Comparison of ENCODE assay signal across 8 cellular contexts in genomic region chr10:125719173-125720001, GRCh38. TPM values are rescaled to one million over a fixed set of nuclear protein-coding genes. Genes with fewer than 3 reads are reported as not detected.
DNase-seq lines count a peak whose midpoint lies in the region; ATAC-seq and TF ChIP-seq lines count a peak whose summit lies in the region.

Gene EDRF1, plus strand, starts transcription at chr10:125719709. Its CDS starts 99 bp downstream, at chr10:125719808.

- peaks cover 34% of the 10 kb centered on the region for H3K4me1 Mint-ChIP-seq in activated T-cell treated with anti-CD3 and anti-CD28 coated beads, Interleukin-2, amount 50 U/mL, for 24 hours (ENCODE audit: low read depth)

- WGBS in esophagus, 2 donors = 0% methylated on average over 72 of the region's 72 CpGs

- peak within 1 kb of the TSS; percentile 72 to 94 for H3K4me3 ChIP-seq in esophagus (ENCODE audit: low read depth in 1 of 2, low read length in 2 of 2)
- H3K4me3 ChIP-seq in mucosa of stomach (ENCODE audit: low read length) = peak within 1 kb of the TSS; percentile 86

- H3K27ac ChIP-seq in esophagus (ENCODE audit: low read depth in 2 of 2, low read length in 1 of 2) = peak within 1 kb of the TSS; percentile 92 to 94

- peak within 1 kb of the TSS; percentile 93 for H3K9ac ChIP-seq in mucosa of stomach (ENCODE audit: low read length)

- in situ Hi-C loops in KBM-7 (cut with MboI; ENCODE audit: low pct_unique_long_range_greater_than_20kb, low sequenced_read_pairs) = no loop called here

- H3K36me3 ChIP-seq in esophagus (ENCODE audit: control insufficient read depth in 2 of 2, insufficient read depth in 2 of 2, low read length in 1 of 2) (peaks cover 0 to 3% of the 10 kb centered on the region in 2 donors), mucosa of stomach (ENCODE audit: control insufficient read depth, insufficient read depth, low read length) (no peaks in the 10 kb centered on the region)

- no peaks in the 10 kb centered on the region for H3K9me3 Mint-ChIP-seq in activated T-cell treated with anti-CD3 and anti-CD28 coated beads, Interleukin-2, amount 50 U/mL, for 24 hours

- H3K9me3 ChIP-seq in esophagus (ENCODE audit: control insufficient read depth in 2 of 2, insufficient read depth in 1 of 2, low read depth in 1 of 2, low read length in 1 of 2) = no peaks in the 10 kb centered on the region
- H3K9me3 ChIP-seq in mucosa of stomach (ENCODE audit: control insufficient read depth, low read length) = no peaks in the 10 kb centered on the region

- ATAC-seq in GM21717 (IDR thresholded peaks at IDR 0.05; ENCODE audit: unreplicated experiment) = peak; percentile 93

- peak within 1 kb of the TSS; percentile 92 for H3K4me3 Mint-ChIP-seq in activated T-cell treated with anti-CD3 and anti-CD28 coated beads, Interleukin-2, amount 50 U/mL, for 24 hours

- peaks cover 51% of the 10 kb centered on the region for H3K36me3 Mint-ChIP-seq in activated T-cell treated with anti-CD3 and anti-CD28 coated beads, Interleukin-2, amount 50 U/mL, for 24 hours (ENCODE audit: low read depth)

- no peaks in the 10 kb centered on the region for H3K27me3 ChIP-seq in esophagus (ENCODE audit: control insufficient read depth in 1 of 2, insufficient read depth in 2 of 2, low read length in 2 of 2)
- no peaks in the 10 kb centered on the region for H3K27me3 ChIP-seq in mucosa of stomach (ENCODE audit: control insufficient read depth, insufficient read depth, low read length)

- DNase-seq in DMS153 treated with DMSO at 0.1 percent for 48 hours (lab: John Stamatoyannopoulos, UW; ENCODE audit: unreplicated experiment) (peak; percentile 97), KBM-7 (peak; percentile 98)
- DNase-seq in activated T-cell treated with anti-CD3 and anti-CD28 coated beads, Interleukin-2, amount 50 U/mL, for 24 hours = peak; percentile 99
- DNase-seq in stimulated activated CD8-positive, alpha-beta memory T cell treated with anti-CD3 and anti-CD28 coated beads, Interleukin-7, amount 100 ng/mL, for 1 hour (ENCODE audit: low read depth in 2 of 2) = peak; percentile 97 to 98

- peaks cover 0 to 2% of the 10 kb centered on the region in 2 donors for H3K4me1 ChIP-seq in esophagus (ENCODE audit: control insufficient read depth in 2 of 2, insufficient read depth in 2 of 2, low read length in 1 of 2)
- no peaks in the 10 kb centered on the region for H3K4me1 ChIP-seq in mucosa of stomach (ENCODE audit: control insufficient read depth, insufficient read depth, low read length)

- H3K27ac Mint-ChIP-seq in activated T-cell treated with anti-CD3 and anti-CD28 coated beads, Interleukin-2, amount 50 U/mL, for 24 hours = peak within 1 kb of the TSS; percentile 99

- no peaks in the 10 kb centered on the region for H3K27me3 Mint-ChIP-seq in activated T-cell treated with anti-CD3 and anti-CD28 coated beads, Interleukin-2, amount 50 U/mL, for 24 hours

TF ChIP-seq in PFSK-1, 5 proteins besides CTCF, POLR2A, EP300 and RAD21:
- TF ChIP-seq TAF1 (IDR thresholded peaks at IDR 0.05; ENCODE audit: borderline replicate concordance, insufficient read depth, low read length) (no peak; the same call in 1 of the 2 replicates), SIN3A (IDR thresholded peaks at IDR 0.05; ENCODE audit: borderline replicate concordance, insufficient read depth, low read length) (peak; percentile 83; the same call in 1 of the 2 replicates), REST (IDR thresholded peaks at IDR 0.05; ENCODE audit: insufficient read depth in 1 of 2, low read depth in 2 of 2, low read length in 2 of 2) (no peak), POLR2AphosphoS5 (IDR thresholded peaks at IDR 0.05; ENCODE audit: low read depth, low read length) (peak; percentile 82)

RNA-seq across cellular contexts. Expression of gene EDRF1, which starts in this region (rescaled TPM):
- polyA plus RNA-seq in PFSK-1 (2012; ENCODE audit: insufficient read length, low read depth) = 6.8 TPM
- 10 to 100 TPM in 1 of 2 donors, 1 to 10 TPM in 1; 8.2 to 14.6 TPM for polyA plus RNA-seq in esophagus

Comparison
In these comparisons a context has a peak if more than half of its experiments do, and no peak if none do; other contexts are left out.
1. Peak in every context shown above with its lines: DNase-seq, ATAC-seq, H3K4me3 ChIP-seq and H3K27ac ChIP-seq.